Comparison of ENCODE assay signal across 35 cellular contexts in the genomic region with DNA sequence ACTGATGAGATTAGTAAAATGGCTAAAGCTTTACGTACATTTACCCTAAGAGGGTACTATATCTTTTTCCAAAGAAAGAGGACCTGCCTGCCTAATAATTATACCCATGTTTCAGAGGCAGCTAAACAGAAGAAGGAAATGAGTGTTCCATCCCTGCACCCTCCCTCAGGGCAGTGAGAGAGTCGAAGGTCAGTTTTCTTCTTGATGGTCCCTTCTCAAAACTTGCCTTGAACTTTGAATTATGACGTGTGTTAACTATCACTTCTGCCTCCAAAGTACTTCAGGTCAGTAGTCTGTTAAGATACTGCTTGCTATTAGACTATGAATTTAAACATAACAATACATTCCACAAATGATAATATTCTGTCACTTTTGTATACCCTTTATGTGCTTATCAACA.
"Had no signal": no experiment of that assay in that cellular context is flagged by ENCODE, and none has a peak within 500 bp of the region (broad histone marks: within the 10 kb centered on the region; RNA-seq: fewer than 3 reads in every experiment).

No MANE protein-coding gene starts in this region.

- H3K4me3 ChIP-seq: MG63 had no signal

- H3K9me3 ChIP-seq: MG63 had no signal

- H3K36me3 ChIP-seq: MG63 had no signal

- DNase-seq: Karpas-422, Kasumi-1, KG1, MG63, MM.1S, MV-4-11, NCI-H1048, NCI-H1092, NCI-H1092 treated with DMSO at 0.1 percent for 48 hours, NCI-H1105, NCI-H1105 treated with DMSO at 0.1 percent for 48 hours, NCI-H1417, NCI-H1417 treated with DMSO at 0.1 percent for 48 hours, NCI-H1436, NCI-H1436 treated with DMSO at 0.1 percent for 48 hours, NCI-H146, NCI-H1694, NCI-H1694 treated with DMSO at 0.1 percent for 48 hours, NCI-H187, NCI-H187 treated with DMSO at 0.1 percent for 48 hours, NCI-H1930, NCI-H2029, NCI-H2029 treated with DMSO at 0.1 percent for 48 hours, NCI-H2081, NCI-H2081 treated with DMSO at 0.1 percent for 48 hours, NCI-H2107, NCI-H2171, NCI-H2171 treated with DMSO at 0.1 percent for 48 hours, NCI-H2227 treated with DMSO at 0.1 percent for 48 hours, NCI-H226, NCI-H345, NCI-H446, NCI-H446 treated with DMSO at 0.1 percent for 48 hours, NCI-H510A had no signal

- H3K4me2 ChIP-seq: KMS-11 had no signal

- H3K27me3 ChIP-seq: MG63 had no signal

- H3K27ac ChIP-seq: KMS-11 had no signal
